8 cellular contexts compared by ENCODE assay signal in genomic region chr7:151519765-151520418, GRCh38. TPM values are rescaled to one million over a fixed set of nuclear protein-coding genes. Genes with fewer than 3 reads are reported as not detected.
A peak's percentile ranks its signal among the peaks of the same experiment; 100 is the strongest.
DNase-seq lines count a peak whose midpoint lies in the region; ATAC-seq, FAIRE-seq and TF ChIP-seq lines count a peak whose summit lies in the region.

Gene RHEB (minus strand): TSS chr7:151519895. CDS start chr7:151519511, 384 bp downstream.

- H3K27me3 ChIP-seq in SU-DHL-6 (ENCODE audit: low read length), result no peaks in the 10 kb centered on the region
- no peaks in the 10 kb centered on the region for H3K27me3 ChIP-seq in pancreas
- no peaks in the 10 kb centered on the region for H3K27me3 ChIP-seq in tibial artery

- peaks cover 3% of the 10 kb centered on the region; the same call in 1 of the 2 replicates for H3F3A ChIP-seq in SU-DHL-6 (ENCODE audit: insufficient read depth)

- peaks cover 40% of the 10 kb centered on the region for H3K79me2 ChIP-seq in SU-DHL-6 (ENCODE audit: insufficient read depth, low read length)

- intact Hi-C loops in Right ventricle myocardium superior (cut with DNase I) (no loop called here), pancreas (cut with DNase I) (no loop called here), tibial artery (cut with DNase I; ENCODE audit: low total_unique reads) (no loop called here)

- DNase-seq in GM10266 (ENCODE audit: extremely low spot score) (peak; percentile 97), NCI-H128 (lab: John Stamatoyannopoulos, UW; ENCODE audit: unreplicated experiment) (peak; percentile 96), Right ventricle myocardium superior (peak; percentile 99), pancreas (peak; percentile 91 to 99 (median 99)), tibial artery (peak; percentile 98 to 99)
- peak; percentile 97 for DNase-seq in activated naive CD8-positive, alpha-beta T cell treated with anti-CD3 and anti-CD28 coated beads, Interleukin-2, amount 50 U/mL, for 16 hours (ENCODE audit: low read depth, low spot score)

- no peaks in the 10 kb centered on the region for H3K36me3 ChIP-seq in SU-DHL-6 (ENCODE audit: low read length)
- no peaks in the 10 kb centered on the region for H3K36me3 ChIP-seq in pancreas
- H3K36me3 ChIP-seq in tibial artery, result no peaks in the 10 kb centered on the region

- 0% methylated on average over 56 of the region's 66 CpGs for WGBS in pancreas, 2 donors

- peaks cover 0 to 31% (median 4%) of the 10 kb centered on the region in 3 donors for H3K4me1 ChIP-seq in pancreas
- peaks cover 0 to 42% (median 21%) of the 10 kb centered on the region in 4 donors for H3K4me1 ChIP-seq in tibial artery

- TF ChIP-seq CTCF in GM10266 (IDR thresholded peaks at IDR 0.05; ENCODE audit: control insufficient read depth, insufficient read depth, low read depth, missing control alignments) (no peak), SU-DHL-6 (IDR thresholded peaks at IDR 0.05; ENCODE audit: insufficient read depth, low read length, poor library complexity, severe bottlenecking) (no peak), pancreas (IDR thresholded peaks at IDR 0.05) (no peak), tibial artery (IDR thresholded peaks at IDR 0.05) (no peak)

- H2AFZ ChIP-seq in SU-DHL-6 (ENCODE audit: low read depth, low read length, severe bottlenecking), result peak within 1 kb of the TSS; percentile 97

- H3K9me2 ChIP-seq in SU-DHL-6 (replicated peaks; ENCODE audit: insufficient read depth, low read length), result no peaks in the 10 kb centered on the region

- ATAC-seq in HG02678 (IDR thresholded peaks at IDR 0.05; ENCODE audit: unreplicated experiment) (peak; percentile 78), Right ventricle myocardium superior (ENCODE audit: poor library complexity) (peak; percentile 94), pancreas (peak; percentile 88 to 94 (median 88))

- H3K9me3 ChIP-seq in SU-DHL-6 (ENCODE audit: insufficient read depth, low read length) (no peaks in the 10 kb centered on the region), pancreas (no peaks in the 10 kb centered on the region), tibial artery (no peaks in the 10 kb centered on the region)

- peak within 1 kb of the TSS; percentile 58 for H3K4me2 ChIP-seq in SU-DHL-6 (ENCODE audit: low read depth, low read length, poor library complexity, severe bottlenecking)

- H3K4me3 ChIP-seq in SU-DHL-6 (ENCODE audit: insufficient read depth, low read length, poor library complexity, severe bottlenecking) (peak within 1 kb of the TSS; percentile 82), pancreas (peak within 1 kb of the TSS; percentile 56 to 87 (median 71)), tibial artery (peak within 1 kb of the TSS; percentile 84 to 92)

- peak within 1 kb of the TSS; percentile 87 for H3K9ac ChIP-seq in SU-DHL-6 (ENCODE audit: low read length)

- no peak for FAIRE-seq in pancreas (lab: Jason Lieb, UNC)

- peaks cover 22% of the 10 kb centered on the region for H4K20me1 ChIP-seq in SU-DHL-6 (ENCODE audit: low read depth, low read length)

- H3K27ac ChIP-seq in SU-DHL-6 (ENCODE audit: low read depth, low read length) (peak within 1 kb of the TSS; percentile 88), pancreas (peak within 1 kb of the TSS; percentile 92 to 98 (median 98)), tibial artery (peak within 1 kb of the TSS; percentile 93 to 100)

RNA-seq across cellular contexts. Expression of gene RHEB, which starts in this region (rescaled TPM):
- total RNA-seq in Right ventricle myocardium superior, result 119 TPM
- total RNA-seq in pancreas, result 10 to 100 TPM; 28.6 to 48.1 (median 35.8) TPM
- 10 to 100 TPM; 32.9 to 65.9 TPM for polyA plus RNA-seq in pancreas

Comparison
In these comparisons a context has a peak if more than half of its experiments do, and no peak if none do; other contexts are left out.
1. Peak in every context shown above with its lines: DNase-seq, ATAC-seq, H3K4me3 ChIP-seq and H3K27ac ChIP-seq.